ENCODE assay signal across 8 cellular contexts in the genomic region with DNA sequence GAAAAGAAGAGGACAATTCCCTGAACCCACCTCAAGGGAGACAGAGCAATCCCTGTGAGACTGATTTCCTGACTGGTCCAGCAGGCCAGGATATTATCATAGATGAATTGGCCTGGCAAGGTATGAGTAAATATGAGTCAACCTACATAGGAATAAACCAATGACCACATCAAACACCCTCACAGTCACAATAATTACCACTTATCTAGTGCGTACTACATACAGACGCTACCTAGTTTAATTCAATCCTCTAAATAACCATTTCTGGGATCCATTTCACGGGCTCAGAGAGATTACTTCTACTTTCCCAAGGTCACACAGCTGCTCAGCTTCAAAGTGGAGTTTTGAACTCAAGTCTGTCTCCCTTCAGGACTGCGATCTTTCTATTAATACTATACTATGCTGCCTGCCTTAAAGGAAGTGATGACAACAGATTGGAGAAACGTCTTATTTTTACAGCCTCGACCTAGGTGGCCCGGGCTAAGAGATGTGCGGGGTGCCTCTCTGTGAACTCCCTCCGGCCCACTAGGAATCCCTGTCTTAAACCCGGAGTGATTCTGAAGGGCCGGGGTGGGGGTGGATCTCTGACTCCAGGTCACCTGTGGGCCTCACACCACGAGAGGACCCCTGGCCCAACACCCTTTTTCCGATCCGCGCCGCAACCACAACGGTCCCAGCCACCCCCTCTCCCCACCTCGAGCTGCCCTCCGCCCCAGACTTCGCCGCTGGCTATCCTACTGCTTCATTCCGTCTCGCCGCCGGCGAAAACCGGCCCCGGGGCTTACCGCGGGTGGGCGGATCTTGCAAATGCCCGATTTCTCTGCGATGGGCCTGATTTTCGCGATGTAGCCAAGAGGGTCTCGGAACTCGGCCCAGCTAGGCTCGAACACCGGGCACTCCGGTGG. TPM values are rescaled to one million over a fixed set of nuclear protein-coding genes. Genes with fewer than 3 reads are reported as not detected.
A peak's percentile ranks its signal among the peaks of the same experiment; 100 is the strongest.
DNase-seq lines count a peak whose midpoint lies in the region; ATAC-seq and TF ChIP-seq lines count a peak whose summit lies in the region.

No MANE protein-coding gene starts in this region.

- peak overlapping the region; percentile 98 for H3K4me2 ChIP-seq in MM.1S (ENCODE audit: low read depth, low read length)

- H2AFZ ChIP-seq in MM.1S (ENCODE audit: low read length): peak overlapping the region; percentile 89

- no peak for TF ChIP-seq CTCF in MM.1S (IDR thresholded peaks at IDR 0.05; ENCODE audit: low read length)
- no peak for TF ChIP-seq CTCF in gastrocnemius medialis (IDR thresholded peaks at IDR 0.05 in 4 of 5, conservative IDR thresholded peaks at IDR 0.05 in 1 of 5)

- in situ Hi-C loops in gastrocnemius medialis (cut with MboI; ENCODE audit: low sequenced_read_pairs in 4 of 4): loop anchor here in 3 of 4 donors (10.0 to 25.0 kb wide), 3 partner anchors 112 to 137 kb away; a partner anchor contains a TSS

- H3K4me3 Mint-ChIP-seq in activated naive CD8-positive, alpha-beta T cell treated with anti-CD3 and anti-CD28 coated beads, Interleukin-2, amount 50 U/mL, for 24 hours: peak overlapping the region; percentile 92

- H3K4me1 ChIP-seq in MM.1S (ENCODE audit: low read length) (peaks cover 8% of the 10 kb centered on the region), right cardiac atrium (ENCODE audit: control insufficient read depth, insufficient read depth, low read length) (peaks cover 7% of the 10 kb centered on the region), gastrocnemius medialis (peaks cover 28 to 44% of the 10 kb centered on the region in 2 donors)

- no peaks in the 10 kb centered on the region for H3K27me3 Mint-ChIP-seq in activated naive CD8-positive, alpha-beta T cell treated with anti-CD3 and anti-CD28 coated beads, Interleukin-2, amount 50 U/mL, for 24 hours

- ATAC-seq in activated CD4-positive, CD25-positive, alpha-beta regulatory T cell treated with anti-CD3 and anti-CD28 coated beads, Interleukin-2, amount 50 U/mL, for 24 hours: peak; percentile 71 to 79
- ATAC-seq in activated naive CD8-positive, alpha-beta T cell treated with anti-CD3 and anti-CD28 coated beads, Interleukin-2, amount 50 U/mL, for 24 hours: peak; percentile 68
- ATAC-seq in right cardiac atrium: peak in 1 of 2 donors; percentile 9
- ATAC-seq in gastrocnemius medialis: peak; percentile 5 to 58
- no peak for ATAC-seq in HG03457 (IDR thresholded peaks at IDR 0.05; ENCODE audit: unreplicated experiment)

- WGBS in right cardiac atrium: under 1% methylated on average over 39 of the region's 40 CpGs

- intact Hi-C loops in right cardiac atrium (cut with DNase I) (no loop called here), gastrocnemius medialis (cut with DNase I; ENCODE audit: low total_unique reads) (loop anchor here (2.0 kb wide), 3 partner anchors 131 to 199 kb away; a partner anchor contains a TSS)

- H3K9me3 ChIP-seq in MM.1S (replicated peaks; ENCODE audit: insufficient read depth, low read length) (no peaks in the 10 kb centered on the region), right cardiac atrium (ENCODE audit: control insufficient read depth, low read length) (no peaks in the 10 kb centered on the region), gastrocnemius medialis (no peaks in the 10 kb centered on the region)

- peak overlapping the region; percentile 88 for H3K4me3 ChIP-seq in MM.1S (ENCODE audit: low read length)
- H3K4me3 ChIP-seq in right cardiac atrium (ENCODE audit: low read length): peak overlapping the region; percentile 96
- H3K4me3 ChIP-seq in gastrocnemius medialis: peak overlapping the region; percentile 71 to 98 (median 84)

- peaks cover 22% of the 10 kb centered on the region for H3K36me3 Mint-ChIP-seq in activated naive CD8-positive, alpha-beta T cell treated with anti-CD3 and anti-CD28 coated beads, Interleukin-2, amount 50 U/mL, for 24 hours (ENCODE audit: low read depth)

- no peaks in the 10 kb centered on the region for H3F3A ChIP-seq in MM.1S (ENCODE audit: insufficient read depth, low read length)

- no peak for DNase-seq in activated CD4-positive, CD25-positive, alpha-beta regulatory T cell (lab: John Stamatoyannopoulos, UW)
- DNase-seq in MM.1S: no peak
- DNase-seq in activated naive CD8-positive, alpha-beta T cell treated with anti-CD3 and anti-CD28 coated beads, Interleukin-2, amount 50 U/mL, for 24 hours: peak; percentile 13
- peak in 1 of 3 donors; percentile 39 for DNase-seq in right cardiac atrium
- DNase-seq in gastrocnemius medialis: no peak
- DNase-seq in NCI-H2171 (lab: John Stamatoyannopoulos, UW): no peak

- H4K20me1 ChIP-seq in MM.1S (ENCODE audit: insufficient read depth, low read length): peaks cover 27% of the 10 kb centered on the region

- H3K27ac ChIP-seq in MM.1S (ENCODE audit: low read length) (peak overlapping the region; percentile 65; the same call in 1 of the 2 replicates), right cardiac atrium (ENCODE audit: low read length) (peak overlapping the region; percentile 86), gastrocnemius medialis (peak overlapping the region; percentile 93 to 96 (median 95))

- H3K4me1 Mint-ChIP-seq in activated naive CD8-positive, alpha-beta T cell treated with anti-CD3 and anti-CD28 coated beads, Interleukin-2, amount 50 U/mL, for 24 hours: peaks cover 40% of the 10 kb centered on the region

- peaks cover 59% of the 10 kb centered on the region for H3K79me2 ChIP-seq in MM.1S (ENCODE audit: low read length)

- H3K9me2 ChIP-seq in MM.1S (replicated peaks; ENCODE audit: insufficient read depth, low read length): no peaks in the 10 kb centered on the region

- peak; percentile 32 to 53 for TF ChIP-seq POLR2A in gastrocnemius medialis (IDR thresholded peaks at IDR 0.05)

- H3K9ac ChIP-seq in MM.1S (ENCODE audit: low read length): peak overlapping the region; percentile 96

- H3K27me3 ChIP-seq in MM.1S (replicated peaks; ENCODE audit: insufficient read depth, low read length): no peaks in the 10 kb centered on the region
- H3K27me3 ChIP-seq in right cardiac atrium (ENCODE audit: control insufficient read depth, insufficient read depth): no peaks in the 10 kb centered on the region
- no peaks in the 10 kb centered on the region for H3K27me3 ChIP-seq in gastrocnemius medialis

- H3K36me3 ChIP-seq in MM.1S (replicated peaks; ENCODE audit: insufficient read depth, low read length) (peaks cover 5% of the 10 kb centered on the region; the same call in 1 of the 2 replicates), gastrocnemius medialis (peaks cover 0 to 14% of the 10 kb centered on the region in 2 donors)

- H3K27ac Mint-ChIP-seq in activated naive CD8-positive, alpha-beta T cell treated with anti-CD3 and anti-CD28 coated beads, Interleukin-2, amount 50 U/mL, for 24 hours: peak overlapping the region; percentile 99

- no peaks in the 10 kb centered on the region for H3K9me3 Mint-ChIP-seq in activated naive CD8-positive, alpha-beta T cell treated with anti-CD3 and anti-CD28 coated beads, Interleukin-2, amount 50 U/mL, for 24 hours

RNA-seq across cellular contexts. Expression of a gene that starts 0.8 kb away (rescaled TPM):
- 10 to 100 TPM; 37.8 to 61.6 (median 47.7) TPM for total RNA-seq in right cardiac atrium
- polyA plus RNA-seq in right cardiac atrium: 23.4 TPM
- 100 to 1,000 TPM; 143 to 210 (median 147) TPM for total RNA-seq in gastrocnemius medialis

RNA-seq across cellular contexts. Expression of a gene that starts 57.2 kb away (rescaled TPM):
- total RNA-seq in right cardiac atrium (10 to 100 TPM; 11.6 to 15.3 (median 14.6) TPM), gastrocnemius medialis (100 to 1,000 TPM in 1 of 4 donors, 10 to 100 TPM in 3; 59.2 to 127 (median 73.9) TPM)
- 15.1 TPM for polyA plus RNA-seq in right cardiac atrium
